9 cellular contexts compared by ENCODE assay signal in genomic region chr7:101507791-101508252, GRCh38.
DNase-seq lines count a peak whose midpoint lies in the region; ATAC-seq, FAIRE-seq and TF ChIP-seq lines count a peak whose summit lies in the region.
"Had no signal": no experiment of that assay in that cellular context is flagged by ENCODE, and none has a peak within 500 bp of the region (broad histone marks: within the 10 kb centered on the region; RNA-seq: fewer than 3 reads in every experiment).

No MANE protein-coding gene starts in this region.

- H3K4me3 ChIP-seq in hepatocyte, result no peak overlapping the region
- H3K4me3 ChIP-seq: ovary had no signal

- ATAC-seq in HG03378 (IDR thresholded peaks at IDR 0.05; ENCODE audit: unreplicated experiment) (no peak), HG03565 (IDR thresholded peaks at IDR 0.05; ENCODE audit: unreplicated experiment) (no peak)

- DNase-seq in H54 (ENCODE audit: insufficient read length, low spot score), result peak; percentile 35
- peak; percentile 68 for DNase-seq in NCI-H526 treated with DMSO at 0.1 percent for 48 hours (lab: John Stamatoyannopoulos, UW)
- peak; percentile 15 for DNase-seq in activated T-cell treated with anti-CD3 and anti-CD28 coated beads for 48 hours (ENCODE audit: low read depth)
- DNase-seq in hepatocyte (ENCODE audit: low spot score), result peak; percentile 91
- peak; percentile 45 to 46 for DNase-seq in stimulated activated CD4-positive, alpha-beta T cell treated with anti-CD3 and anti-CD28 coated beads, Interleukin-2, amount 100 ng/mL, for 48 hours

- peak; percentile 99 for TF ChIP-seq CTCF in C4-2B (conservative IDR thresholded peaks at IDR 0.05)
- TF ChIP-seq CTCF in hepatocyte (IDR thresholded peaks at IDR 0.05; ENCODE audit: poor library complexity), result peak; percentile 98

- H3K27ac ChIP-seq in C4-2B, result no peak overlapping the region
- peak overlapping the region; percentile 17 for H3K27ac ChIP-seq in hepatocyte
- H3K27ac ChIP-seq: ovary had no signal

- no peaks in the 10 kb centered on the region for H3K79me2 ChIP-seq in hepatocyte

- no peak overlapping the region for H2AFZ ChIP-seq in hepatocyte

- no peak for FAIRE-seq in H54 (lab: Jason Lieb, UNC)

- no peaks in the 10 kb centered on the region for H3K27me3 ChIP-seq in hepatocyte
- H3K27me3 ChIP-seq: ovary had no signal

- H3K9me3 ChIP-seq in hepatocyte (ENCODE audit: low read depth), result no peaks in the 10 kb centered on the region
- H3K9me3 ChIP-seq: ovary had no signal

- H3K4me1 ChIP-seq in hepatocyte (ENCODE audit: insufficient read depth), result no peaks in the 10 kb centered on the region

- no peak for TF ChIP-seq POLR2A in H54 (IDR thresholded peaks at IDR 0.05; ENCODE audit: low read depth, low read length)

- WGBS in hepatocyte (ENCODE audit: low lambda C conversion rate, missing lambda C conversion rate), result 35% methylated on average over 9 of the region's 9 CpGs

- H3K36me3 ChIP-seq in hepatocyte (replicated peaks; ENCODE audit: insufficient read depth, low read depth), result no peaks in the 10 kb centered on the region
- H3K36me3 ChIP-seq: ovary had no signal

- peak overlapping the region; percentile 58 for H3K4me2 ChIP-seq in hepatocyte

- H3K9me2 ChIP-seq in hepatocyte (replicated peaks; ENCODE audit: insufficient read depth), result no peaks in the 10 kb centered on the region

- H4K20me1 ChIP-seq in hepatocyte (ENCODE audit: insufficient read depth, poor library complexity, severe bottlenecking), result no peaks in the 10 kb centered on the region

Comparison
In these comparisons a context has a peak if more than half of its experiments do, and no peak if none do; other contexts are left out.
1. DNase-seq: peak in every context shown above with its lines; median percentile 91 in hepatocyte; 68 in NCI-H526 treated with DMSO at 0.1 percent for 48 hours; 46 in stimulated activated CD4-positive, alpha-beta T cell treated with anti-CD3 and anti-CD28 coated beads, Interleukin-2, amount 100 ng/mL, for 48 hours; 35 in H54; 15 in activated T-cell treated with anti-CD3 and anti-CD28 coated beads for 48 hours.